Comparison of ENCODE assay signal across 15 cellular contexts in genomic region chr3:139772539-139773500, GRCh38.
A peak's percentile ranks its signal among the peaks of the same experiment; 100 is the strongest.
DNase-seq lines count a peak whose midpoint lies in the region; ATAC-seq and TF ChIP-seq lines count a peak whose summit lies in the region.
"Had no signal": no experiment of that assay in that cellular context is flagged by ENCODE, and none has a peak within 500 bp of the region (broad histone marks: within the 10 kb centered on the region; RNA-seq: fewer than 3 reads in every experiment).

No MANE protein-coding gene starts in this region.

- H3K4me3 ChIP-seq in AG04450 (ENCODE audit: low read depth, low read length) (no peak overlapping the region), kidney epithelial cell (ENCODE audit: low read depth, low read length) (no peak overlapping the region)

- TF ChIP-seq CTCF in AG04450 (IDR thresholded peaks at IDR 0.05; ENCODE audit: low read depth, low read length): no peak
- TF ChIP-seq CTCF in kidney epithelial cell (IDR thresholded peaks at IDR 0.05; ENCODE audit: insufficient read depth, low read length, poor library complexity, severe bottlenecking): peak; percentile 16

- H3K27ac ChIP-seq in AG04450 (ENCODE audit: low read depth, low read length): no peak overlapping the region

- CTCF ChIA-PET in AG04450 (lab: Charles Lee): no interaction called here

- H3K27me3 ChIP-seq in AG04450 (ENCODE audit: control insufficient read depth, insufficient read depth, low read length) (no peaks in the 10 kb centered on the region), kidney epithelial cell (ENCODE audit: control insufficient read depth, insufficient read depth, low read length) (no peaks in the 10 kb centered on the region)
- H3K27me3 ChIP-seq: BE2C had no signal

- H3K36me3 ChIP-seq in kidney epithelial cell (ENCODE audit: control insufficient read depth, insufficient read depth, low read length): no peaks in the 10 kb centered on the region
- H3K36me3 ChIP-seq: BE2C had no signal

- H3K9me3 ChIP-seq in AG04450 (ENCODE audit: control insufficient read depth, insufficient read depth, low read length): no peaks in the 10 kb centered on the region
- H3K9me3 ChIP-seq: BE2C had no signal

- POLR2A ChIA-PET in AG04450 (lab: Yijun Ruan, JAX): no interaction called here

- DNase-seq in AG04450 (ENCODE audit: low read depth, low spot score) (peak; percentile 30), HK-2 (ENCODE audit: unreplicated experiment) (peak; percentile 53), astrocyte of the hippocampus (ENCODE audit: low read depth, low spot score) (peak; percentile 95), kidney epithelial cell (ENCODE audit: low read depth) (peak; percentile 93), NCI-H1930 (lab: John Stamatoyannopoulos, UW) (no peak), NCI-H510A treated with DMSO at 0.1 percent for 48 hours (lab: John Stamatoyannopoulos, UW) (no peak)
- DNase-seq in activated CD8-positive, alpha-beta memory T cell treated with anti-CD3 and anti-CD28 coated beads for 24 hours: no peak
- DNase-seq: activated CD4-positive, alpha-beta T cell treated with anti-CD3 and anti-CD28 coated beads, Interleukin-2, amount 50 U/mL, for 1 hour; activated naive CD4-positive, alpha-beta T cell; BE2C; effector CD4-positive, alpha-beta T cell; naive thymus-derived CD8-positive, alpha-beta T cell; NCI-H526 treated with DMSO at 0.1 percent for 48 hours; stimulated activated CD4-positive, alpha-beta T cell treated with anti-CD3 and anti-CD28 coated beads, Interleukin-15, amount 100 ng/mL, for 24 hours had no signal

- ATAC-seq in HG03520 (IDR thresholded peaks at IDR 0.05; ENCODE audit: unreplicated experiment): no peak
- ATAC-seq: naive thymus-derived CD8-positive, alpha-beta T cell had no signal

Comparison
In these comparisons a context has a peak if more than half of its experiments do, and no peak if none do; other contexts are left out.
1. DNase-seq: peak in AG04450 (single experiment), HK-2 (single experiment), astrocyte of the hippocampus (single experiment) and kidney epithelial cell (single experiment); none in activated CD8-positive, alpha-beta memory T cell treated with anti-CD3 and anti-CD28 coated beads for 24 hours (single experiment), NCI-H1930 (0 of 2) and NCI-H510A treated with DMSO at 0.1 percent for 48 hours (single experiment).